ENCODE assay signal across 1 cellular context in the genomic region with DNA sequence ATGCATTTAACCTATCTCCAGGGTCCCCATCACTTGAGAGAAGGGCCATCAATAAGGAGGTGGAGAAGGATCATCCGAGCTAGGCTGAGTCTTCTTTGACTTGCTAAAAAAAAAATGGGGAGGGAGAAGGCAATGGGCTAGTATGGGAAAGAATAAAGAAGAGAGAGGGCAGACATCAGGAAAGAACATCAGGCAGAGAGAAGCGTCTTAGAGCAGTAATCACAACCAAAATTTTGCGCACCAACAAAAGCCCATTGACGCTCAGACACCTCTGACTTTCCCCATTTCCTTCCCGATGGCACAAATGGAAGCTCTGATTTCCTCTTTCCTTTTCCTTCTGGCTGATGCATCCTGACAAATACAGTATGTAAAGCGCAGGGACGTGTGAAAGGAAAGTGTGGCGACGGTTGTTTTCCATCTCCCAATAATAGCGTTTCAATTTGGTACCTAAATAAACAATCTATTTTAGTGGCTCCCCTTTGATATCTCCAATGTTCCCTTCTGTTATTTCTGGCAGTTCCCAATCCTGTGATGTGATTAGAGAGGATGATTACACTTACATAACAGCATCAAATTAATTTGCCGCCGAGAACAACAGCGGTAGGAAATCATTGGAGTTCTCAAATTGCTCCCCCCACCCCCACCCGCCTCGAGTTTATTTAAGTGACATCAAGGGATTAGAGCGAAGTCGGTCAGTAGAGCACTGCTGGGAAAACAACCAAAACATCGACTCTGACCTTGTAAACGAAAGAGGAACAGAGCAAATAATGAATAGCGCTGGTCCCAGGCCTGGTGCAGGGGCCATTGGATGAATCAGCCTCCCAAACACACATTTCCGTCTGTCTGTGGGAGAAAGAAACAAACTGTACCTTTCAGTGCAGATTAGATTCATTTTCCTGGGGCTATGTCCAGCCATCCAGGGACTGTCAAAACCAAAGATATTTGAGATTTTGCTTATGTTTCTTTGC.
TF ChIP-seq lines count a peak whose summit lies in the region.

No MANE protein-coding gene starts in this region.

TF ChIP-seq in HepG2, 621 proteins besides CTCF, POLR2A, EP300 and RAD21 (continued from another document and continues in another):
- TF ChIP-seq, protein P1, sequence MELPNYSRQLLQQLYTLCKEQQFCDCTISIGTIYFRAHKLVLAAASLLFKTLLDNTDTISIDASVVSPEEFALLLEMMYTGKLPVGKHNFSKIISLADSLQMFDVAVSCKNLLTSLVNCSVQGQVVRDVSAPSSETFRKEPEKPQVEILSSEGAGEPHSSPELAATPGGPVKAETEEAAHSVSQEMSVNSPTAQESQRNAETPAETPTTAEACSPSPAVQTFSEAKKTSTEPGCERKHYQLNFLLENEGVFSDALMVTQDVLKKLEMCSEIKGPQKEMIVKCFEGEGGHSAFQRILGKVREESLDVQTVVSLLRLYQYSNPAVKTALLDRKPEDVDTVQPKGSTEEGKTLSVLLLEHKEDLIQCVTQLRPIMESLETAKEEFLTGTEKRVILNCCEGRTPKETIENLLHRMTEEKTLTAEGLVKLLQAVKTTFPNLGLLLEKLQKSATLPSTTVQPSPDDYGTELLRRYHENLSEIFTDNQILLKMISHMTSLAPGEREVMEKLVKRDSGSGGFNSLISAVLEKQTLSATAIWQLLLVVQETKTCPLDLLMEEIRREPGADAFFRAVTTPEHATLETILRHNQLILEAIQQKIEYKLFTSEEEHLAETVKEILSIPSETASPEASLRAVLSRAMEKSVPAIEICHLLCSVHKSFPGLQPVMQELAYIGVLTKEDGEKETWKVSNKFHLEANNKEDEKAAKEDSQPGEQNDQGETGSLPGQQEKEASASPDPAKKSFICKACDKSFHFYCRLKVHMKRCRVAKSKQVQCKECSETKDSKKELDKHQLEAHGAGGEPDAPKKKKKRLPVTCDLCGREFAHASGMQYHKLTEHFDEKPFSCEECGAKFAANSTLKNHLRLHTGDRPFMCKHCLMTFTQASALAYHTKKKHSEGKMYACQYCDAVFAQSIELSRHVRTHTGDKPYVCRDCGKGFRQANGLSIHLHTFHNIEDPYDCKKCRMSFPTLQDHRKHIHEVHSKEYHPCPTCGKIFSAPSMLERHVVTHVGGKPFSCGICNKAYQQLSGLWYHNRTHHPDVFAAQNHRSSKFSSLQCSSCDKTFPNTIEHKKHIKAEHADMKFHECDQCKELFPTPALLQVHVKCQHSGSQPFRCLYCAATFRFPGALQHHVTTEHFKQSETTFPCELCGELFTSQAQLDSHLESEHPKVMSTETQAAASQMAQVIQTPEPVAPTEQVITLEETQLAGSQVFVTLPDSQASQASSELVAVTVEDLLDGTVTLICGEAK (IDR thresholded peaks at IDR 0.05): no peak
- TF ChIP-seq, protein P1 (CRISPR knock-in tag; IDR thresholded peaks at IDR 0.05): no peak; the same call in 1 of the 2 replicates
- TF ChIP-seq ZNF569 (CRISPR knock-in tag; IDR thresholded peaks at IDR 0.05; ENCODE audit: borderline replicate concordance) (no peak), STAG1 (CRISPR knock-in tag; IDR thresholded peaks at IDR 0.05) (peak; percentile 36), ZNF367 (CRISPR knock-in tag; IDR thresholded peaks at IDR 0.05; ENCODE audit: borderline replicate concordance) (no peak), ZNF775 (CRISPR knock-in tag; IDR thresholded peaks at IDR 0.05; ENCODE audit: borderline replicate concordance) (no peak; the same call in 1 of the 2 replicates), ZNF205 (CRISPR knock-in tag; IDR thresholded peaks at IDR 0.05) (no peak), ZNF772 (CRISPR knock-in tag; IDR thresholded peaks at IDR 0.05) (peak; percentile 40; the same call in 1 of the 2 replicates), SOX5 (CRISPR knock-in tag; IDR thresholded peaks at IDR 0.05; ENCODE audit: borderline replicate concordance) (peak; percentile 64; the same call in 1 of the 2 replicates), FOXK2 (IDR thresholded peaks at IDR 0.05) (no peak), ZBTB21 (CRISPR knock-in tag; IDR thresholded peaks at IDR 0.05) (no peak), FOXA3 (CRISPR knock-in tag; IDR thresholded peaks at IDR 0.05) (peak; percentile 88), HOXA5 (CRISPR knock-in tag; IDR thresholded peaks at IDR 0.05) (no peak), ZBTB42 (CRISPR knock-in tag; IDR thresholded peaks at IDR 0.05) (no peak)
- TF ChIP-seq, protein P2, sequence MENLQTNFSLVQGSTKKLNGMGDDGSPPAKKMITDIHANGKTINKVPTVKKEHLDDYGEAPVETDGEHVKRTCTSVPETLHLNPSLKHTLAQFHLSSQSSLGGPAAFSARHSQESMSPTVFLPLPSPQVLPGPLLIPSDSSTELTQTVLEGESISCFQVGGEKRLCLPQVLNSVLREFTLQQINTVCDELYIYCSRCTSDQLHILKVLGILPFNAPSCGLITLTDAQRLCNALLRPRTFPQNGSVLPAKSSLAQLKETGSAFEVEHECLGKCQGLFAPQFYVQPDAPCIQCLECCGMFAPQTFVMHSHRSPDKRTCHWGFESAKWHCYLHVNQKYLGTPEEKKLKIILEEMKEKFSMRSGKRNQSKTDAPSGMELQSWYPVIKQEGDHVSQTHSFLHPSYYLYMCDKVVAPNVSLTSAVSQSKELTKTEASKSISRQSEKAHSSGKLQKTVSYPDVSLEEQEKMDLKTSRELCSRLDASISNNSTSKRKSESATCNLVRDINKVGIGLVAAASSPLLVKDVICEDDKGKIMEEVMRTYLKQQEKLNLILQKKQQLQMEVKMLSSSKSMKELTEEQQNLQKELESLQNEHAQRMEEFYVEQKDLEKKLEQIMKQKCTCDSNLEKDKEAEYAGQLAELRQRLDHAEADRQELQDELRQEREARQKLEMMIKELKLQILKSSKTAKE (CRISPR knock-in tag; IDR thresholded peaks at IDR 0.05; ENCODE audit: borderline replicate concordance): peak; percentile 90
- TF ChIP-seq, protein P3, sequence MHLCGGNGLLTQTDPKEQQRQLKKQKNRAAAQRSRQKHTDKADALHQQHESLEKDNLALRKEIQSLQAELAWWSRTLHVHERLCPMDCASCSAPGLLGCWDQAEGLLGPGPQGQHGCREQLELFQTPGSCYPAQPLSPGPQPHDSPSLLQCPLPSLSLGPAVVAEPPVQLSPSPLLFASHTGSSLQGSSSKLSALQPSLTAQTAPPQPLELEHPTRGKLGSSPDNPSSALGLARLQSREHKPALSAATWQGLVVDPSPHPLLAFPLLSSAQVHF (CRISPR knock-in tag; IDR thresholded peaks at IDR 0.05): no peak
- TF ChIP-seq, protein P4, sequence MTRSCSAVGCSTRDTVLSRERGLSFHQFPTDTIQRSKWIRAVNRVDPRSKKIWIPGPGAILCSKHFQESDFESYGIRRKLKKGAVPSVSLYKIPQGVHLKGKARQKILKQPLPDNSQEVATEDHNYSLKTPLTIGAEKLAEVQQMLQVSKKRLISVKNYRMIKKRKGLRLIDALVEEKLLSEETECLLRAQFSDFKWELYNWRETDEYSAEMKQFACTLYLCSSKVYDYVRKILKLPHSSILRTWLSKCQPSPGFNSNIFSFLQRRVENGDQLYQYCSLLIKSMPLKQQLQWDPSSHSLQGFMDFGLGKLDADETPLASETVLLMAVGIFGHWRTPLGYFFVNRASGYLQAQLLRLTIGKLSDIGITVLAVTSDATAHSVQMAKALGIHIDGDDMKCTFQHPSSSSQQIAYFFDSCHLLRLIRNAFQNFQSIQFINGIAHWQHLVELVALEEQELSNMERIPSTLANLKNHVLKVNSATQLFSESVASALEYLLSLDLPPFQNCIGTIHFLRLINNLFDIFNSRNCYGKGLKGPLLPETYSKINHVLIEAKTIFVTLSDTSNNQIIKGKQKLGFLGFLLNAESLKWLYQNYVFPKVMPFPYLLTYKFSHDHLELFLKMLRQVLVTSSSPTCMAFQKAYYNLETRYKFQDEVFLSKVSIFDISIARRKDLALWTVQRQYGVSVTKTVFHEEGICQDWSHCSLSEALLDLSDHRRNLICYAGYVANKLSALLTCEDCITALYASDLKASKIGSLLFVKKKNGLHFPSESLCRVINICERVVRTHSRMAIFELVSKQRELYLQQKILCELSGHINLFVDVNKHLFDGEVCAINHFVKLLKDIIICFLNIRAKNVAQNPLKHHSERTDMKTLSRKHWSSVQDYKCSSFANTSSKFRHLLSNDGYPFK (CRISPR knock-in tag; IDR thresholded peaks at IDR 0.05; ENCODE audit: borderline replicate concordance): no peak
- TF ChIP-seq, protein P5, sequence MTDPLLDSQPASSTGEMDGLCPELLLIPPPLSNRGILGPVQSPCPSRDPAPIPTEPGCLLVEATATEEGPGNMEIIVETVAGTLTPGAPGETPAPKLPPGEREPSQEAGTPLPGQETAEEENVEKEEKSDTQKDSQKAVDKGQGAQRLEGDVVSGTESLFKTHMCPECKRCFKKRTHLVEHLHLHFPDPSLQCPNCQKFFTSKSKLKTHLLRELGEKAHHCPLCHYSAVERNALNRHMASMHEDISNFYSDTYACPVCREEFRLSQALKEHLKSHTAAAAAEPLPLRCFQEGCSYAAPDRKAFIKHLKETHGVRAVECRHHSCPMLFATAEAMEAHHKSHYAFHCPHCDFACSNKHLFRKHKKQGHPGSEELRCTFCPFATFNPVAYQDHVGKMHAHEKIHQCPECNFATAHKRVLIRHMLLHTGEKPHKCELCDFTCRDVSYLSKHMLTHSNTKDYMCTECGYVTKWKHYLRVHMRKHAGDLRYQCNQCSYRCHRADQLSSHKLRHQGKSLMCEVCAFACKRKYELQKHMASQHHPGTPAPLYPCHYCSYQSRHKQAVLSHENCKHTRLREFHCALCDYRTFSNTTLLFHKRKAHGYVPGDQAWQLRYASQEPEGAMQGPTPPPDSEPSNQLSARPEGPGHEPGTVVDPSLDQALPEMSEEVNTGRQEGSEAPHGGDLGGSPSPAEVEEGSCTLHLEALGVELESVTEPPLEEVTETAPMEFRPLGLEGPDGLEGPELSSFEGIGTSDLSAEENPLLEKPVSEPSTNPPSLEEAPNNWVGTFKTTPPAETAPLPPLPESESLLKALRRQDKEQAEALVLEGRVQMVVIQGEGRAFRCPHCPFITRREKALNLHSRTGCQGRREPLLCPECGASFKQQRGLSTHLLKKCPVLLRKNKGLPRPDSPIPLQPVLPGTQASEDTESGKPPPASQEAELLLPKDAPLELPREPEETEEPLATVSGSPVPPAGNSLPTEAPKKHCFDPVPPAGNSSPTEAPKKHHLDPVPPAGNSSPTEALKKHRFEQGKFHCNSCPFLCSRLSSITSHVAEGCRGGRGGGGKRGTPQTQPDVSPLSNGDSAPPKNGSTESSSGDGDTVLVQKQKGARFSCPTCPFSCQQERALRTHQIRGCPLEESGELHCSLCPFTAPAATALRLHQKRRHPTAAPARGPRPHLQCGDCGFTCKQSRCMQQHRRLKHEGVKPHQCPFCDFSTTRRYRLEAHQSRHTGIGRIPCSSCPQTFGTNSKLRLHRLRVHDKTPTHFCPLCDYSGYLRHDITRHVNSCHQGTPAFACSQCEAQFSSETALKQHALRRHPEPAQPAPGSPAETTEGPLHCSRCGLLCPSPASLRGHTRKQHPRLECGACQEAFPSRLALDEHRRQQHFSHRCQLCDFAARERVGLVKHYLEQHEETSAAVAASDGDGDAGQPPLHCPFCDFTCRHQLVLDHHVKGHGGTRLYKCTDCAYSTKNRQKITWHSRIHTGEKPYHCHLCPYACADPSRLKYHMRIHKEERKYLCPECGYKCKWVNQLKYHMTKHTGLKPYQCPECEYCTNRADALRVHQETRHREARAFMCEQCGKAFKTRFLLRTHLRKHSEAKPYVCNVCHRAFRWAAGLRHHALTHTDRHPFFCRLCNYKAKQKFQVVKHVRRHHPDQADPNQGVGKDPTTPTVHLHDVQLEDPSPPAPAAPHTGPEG (CRISPR knock-in tag; IDR thresholded peaks at IDR 0.05): no peak
- TF ChIP-seq, protein P6, sequence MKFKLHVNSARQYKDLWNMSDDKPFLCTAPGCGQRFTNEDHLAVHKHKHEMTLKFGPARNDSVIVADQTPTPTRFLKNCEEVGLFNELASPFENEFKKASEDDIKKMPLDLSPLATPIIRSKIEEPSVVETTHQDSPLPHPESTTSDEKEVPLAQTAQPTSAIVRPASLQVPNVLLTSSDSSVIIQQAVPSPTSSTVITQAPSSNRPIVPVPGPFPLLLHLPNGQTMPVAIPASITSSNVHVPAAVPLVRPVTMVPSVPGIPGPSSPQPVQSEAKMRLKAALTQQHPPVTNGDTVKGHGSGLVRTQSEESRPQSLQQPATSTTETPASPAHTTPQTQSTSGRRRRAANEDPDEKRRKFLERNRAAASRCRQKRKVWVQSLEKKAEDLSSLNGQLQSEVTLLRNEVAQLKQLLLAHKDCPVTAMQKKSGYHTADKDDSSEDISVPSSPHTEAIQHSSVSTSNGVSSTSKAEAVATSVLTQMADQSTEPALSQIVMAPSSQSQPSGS (CRISPR knock-in tag; IDR thresholded peaks at IDR 0.05): peak; percentile 47; the same call in 1 of the 2 replicates
- TF ChIP-seq, protein P7, sequence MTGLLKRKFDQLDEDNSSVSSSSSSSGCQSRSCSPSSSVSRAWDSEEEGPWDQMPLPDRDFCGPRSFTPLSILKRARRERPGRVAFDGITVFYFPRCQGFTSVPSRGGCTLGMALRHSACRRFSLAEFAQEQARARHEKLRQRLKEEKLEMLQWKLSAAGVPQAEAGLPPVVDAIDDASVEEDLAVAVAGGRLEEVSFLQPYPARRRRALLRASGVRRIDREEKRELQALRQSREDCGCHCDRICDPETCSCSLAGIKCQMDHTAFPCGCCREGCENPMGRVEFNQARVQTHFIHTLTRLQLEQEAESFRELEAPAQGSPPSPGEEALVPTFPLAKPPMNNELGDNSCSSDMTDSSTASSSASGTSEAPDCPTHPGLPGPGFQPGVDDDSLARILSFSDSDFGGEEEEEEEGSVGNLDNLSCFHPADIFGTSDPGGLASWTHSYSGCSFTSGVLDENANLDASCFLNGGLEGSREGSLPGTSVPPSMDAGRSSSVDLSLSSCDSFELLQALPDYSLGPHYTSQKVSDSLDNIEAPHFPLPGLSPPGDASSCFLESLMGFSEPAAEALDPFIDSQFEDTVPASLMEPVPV (CRISPR knock-in tag; IDR thresholded peaks at IDR 0.05): no peak
